In the genomic region with DNA sequence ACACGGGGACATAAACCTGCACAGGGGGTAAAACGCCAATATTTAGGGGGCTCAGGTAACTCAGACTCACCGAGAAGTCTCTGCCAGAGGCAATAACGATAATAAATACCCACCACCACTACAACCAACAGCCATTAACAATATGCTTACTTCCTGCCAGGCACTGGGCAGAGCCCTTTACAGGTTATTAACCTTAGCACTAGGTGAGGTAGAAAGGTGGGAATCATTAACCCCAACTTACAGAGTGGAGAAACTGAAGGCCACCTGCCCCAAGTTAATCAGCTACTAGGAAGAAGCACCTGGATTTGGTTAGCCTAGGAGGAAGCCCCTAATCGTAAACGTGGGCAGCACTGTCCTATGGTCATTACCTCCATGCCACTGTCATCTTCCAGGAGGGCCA, we compare ENCODE assay signal across 18 cellular contexts.
DNase-seq lines count a peak whose midpoint lies in the region; ATAC-seq, FAIRE-seq and TF ChIP-seq lines count a peak whose summit lies in the region.
"Had no signal": no experiment of that assay in that cellular context is flagged by ENCODE, and none has a peak within 500 bp of the region (broad histone marks: within the 10 kb centered on the region; RNA-seq: fewer than 3 reads in every experiment).

No MANE protein-coding gene starts in this region.

- dilution Hi-C loops in IMR-90 (cut with HindIII; ENCODE audit: low sequenced_read_pairs, unreplicated experiment): no loop called here

- H4K8ac ChIP-seq in IMR-90 (ENCODE audit: low read depth in 2 of 2, low read length in 2 of 2): no peak overlapping the region

- no peak overlapping the region for H3K14ac ChIP-seq in IMR-90 (replicated peaks; ENCODE audit: low read depth, low read length)

- H3K9ac ChIP-seq in IMR-90 (ENCODE audit: low read depth, low read length) (no peak overlapping the region), kidney (ENCODE audit: low read length in 2 of 2) (no peak overlapping the region)
- H3K9ac ChIP-seq: BLaER1 had no signal

- FAIRE-seq in kidney (lab: Jason Lieb, UNC): no peak

- no peak overlapping the region for H3K4me3 Mint-ChIP-seq in stimulated activated effector memory CD8-positive, alpha-beta T cell treated with anti-CD3 and anti-CD28 coated beads, Interleukin-12 subunit alpha, Interleukin-12 subunit beta, amount 100 ng/mL, for 72 hours
- H3K4me3 Mint-ChIP-seq: CD14-positive monocyte; CD4-positive, alpha-beta memory T cell; HFFc6 had no signal

- H2AFZ ChIP-seq in IMR-90 (replicated peaks; ENCODE audit: low read length, poor library complexity): no peak overlapping the region

- peak overlapping the region; percentile 74 for H2AK9ac ChIP-seq in IMR-90 (replicated peaks; ENCODE audit: low read depth, low read length, poor library complexity)

- H2BK20ac ChIP-seq in IMR-90 (ENCODE audit: low read depth, low read length): no peak overlapping the region

- intact Hi-C loops in IMR-90 (cut with micrococcal nuclease) (no loop called here), kidney (cut with DNase I) (no loop called here), mucosa of descending colon (cut with DNase I, micrococcal nuclease) (no loop called here)

- no peak overlapping the region for H4K91ac ChIP-seq in IMR-90 (ENCODE audit: insufficient read depth, low read depth, low read length)

- no peaks in the 10 kb centered on the region for H3K27me3 ChIP-seq in IMR-90 (ENCODE audit: control insufficient read depth, insufficient read depth, low read length)
- H3K27me3 ChIP-seq: BLaER1 had no signal

- H3K9me1 ChIP-seq in IMR-90 (ENCODE audit: insufficient read depth, low read length): no peaks in the 10 kb centered on the region

- POLR2A ChIA-PET in IMR-90 (lab: Charles Lee; ENCODE audit: unreplicated experiment): no interaction called here

- H4K5ac ChIP-seq in IMR-90 (ENCODE audit: low read depth, low read length): no peak overlapping the region

- 96% methylated on average over 3 of the region's 6 CpGs; no CpG with 5 or more reads in 1 of the 2 experiments for WGBS in IMR-90 (ENCODE audit: extremely low coverage in 2 of 2, insufficient read length in 1 of 2), 2 experiments

- no peak overlapping the region for H2BK5ac ChIP-seq in IMR-90 (ENCODE audit: low read depth, low read length, poor library complexity, severe bottlenecking)

- no peak for TF ChIP-seq POLR2A in IMR-90 (IDR thresholded peaks at IDR 0.05; ENCODE audit: low read depth, low read length)

- no peak overlapping the region for H3K18ac ChIP-seq in IMR-90 (ENCODE audit: low read depth, low read length)

- H3K4me3 ChIP-seq in IMR-90 (ENCODE audit: insufficient read depth, low read depth, low read length) (no peak overlapping the region), kidney (ENCODE audit: low read length in 2 of 2) (peak overlapping the region in 1 of 2 donors; percentile 5), mucosa of descending colon (no peak overlapping the region)
- H3K4me3 ChIP-seq: BLaER1 had no signal

- H3K36me3 ChIP-seq in IMR-90 (ENCODE audit: control insufficient read depth, insufficient read depth, low read length): peaks cover 71% of the 10 kb centered on the region
- H3K36me3 ChIP-seq in kidney (ENCODE audit: control insufficient read depth in 1 of 2, insufficient read depth in 2 of 2, low read length in 2 of 2): peaks cover 56 to 87% of the 10 kb centered on the region in 2 donors
- peaks cover 4% of the 10 kb centered on the region for H3K36me3 ChIP-seq in mucosa of descending colon (ENCODE audit: low read depth)

- H2BK15ac ChIP-seq in IMR-90 (ENCODE audit: low read depth, low read length): no peak overlapping the region

- H3K27ac Mint-ChIP-seq in stimulated activated effector memory CD8-positive, alpha-beta T cell treated with anti-CD3 and anti-CD28 coated beads, Interleukin-12 subunit alpha, Interleukin-12 subunit beta, amount 100 ng/mL, for 72 hours: peak overlapping the region; percentile 36
- H3K27ac Mint-ChIP-seq: CD14-positive monocyte, HFFc6 had no signal

- no peak for TF ChIP-seq RAD21 in IMR-90 (IDR thresholded peaks at IDR 0.05; ENCODE audit: low read length)

- no peak overlapping the region for H2AK5ac ChIP-seq in IMR-90 (ENCODE audit: low read depth, low read length)

- peaks cover 100% of the 10 kb centered on the region for H3K36me3 Mint-ChIP-seq in stimulated activated effector memory CD8-positive, alpha-beta T cell treated with anti-CD3 and anti-CD28 coated beads, Interleukin-12 subunit alpha, Interleukin-12 subunit beta, amount 100 ng/mL, for 72 hours

- H3K4ac ChIP-seq in IMR-90 (ENCODE audit: low read depth, low read length): no peak overlapping the region

- H3K4me2 ChIP-seq in IMR-90 (ENCODE audit: low read depth, low read length): no peak overlapping the region
- H3K4me2 ChIP-seq: BLaER1 had no signal

- no TSS peak for BruUV-seq in IMR-90 (replicated peaks; lab: Mats Ljungman, UMichigan)

- H3K9me3 Mint-ChIP-seq in stimulated activated effector memory CD8-positive, alpha-beta T cell treated with anti-CD3 and anti-CD28 coated beads, Interleukin-12 subunit alpha, Interleukin-12 subunit beta, amount 100 ng/mL, for 72 hours: no peaks in the 10 kb centered on the region
- H3K9me3 Mint-ChIP-seq: CD14-positive monocyte; CD4-positive, alpha-beta memory T cell; HFFc6 had no signal

- in situ Hi-C loops in IMR-90 (cut with MboI; ENCODE audit: low sequenced_read_pairs): loop anchor here (10.0 kb wide), 1 partner anchor 55 kb away; no protein-coding TSS in a partner anchor

- peaks cover 27 to 40% of the 10 kb centered on the region in 2 experiments for H3K79me1 ChIP-seq in IMR-90 (ENCODE audit: low read depth in 1 of 2, low read length in 2 of 2)

- no peak overlapping the region for H3K56ac ChIP-seq in IMR-90 (ENCODE audit: extremely low read depth, insufficient read depth, low read length)

- CTCF ChIA-PET in IMR-90 (lab: Yijun Ruan, JAX): no interaction called here

- H4K20me1 ChIP-seq in IMR-90 (ENCODE audit: insufficient read depth, low read length): peaks cover 4% of the 10 kb centered on the region; the same call in 1 of the 2 replicates

- TF ChIP-seq CTCF in IMR-90 (conservative IDR thresholded peaks at IDR 0.05; ENCODE audit: low read depth, low read length) (no peak), kidney (IDR thresholded peaks at IDR 0.05; ENCODE audit: borderline replicate concordance, extremely low read depth, insufficient read depth) (no peak), mucosa of descending colon (IDR thresholded peaks at IDR 0.05) (no peak)

- no peak for DNase-seq in IMR-90
- no peak for DNase-seq in kidney
- DNase-seq in mucosa of descending colon: no peak
- no peak for DNase-seq in stimulated activated effector memory CD8-positive, alpha-beta T cell treated with anti-CD3 and anti-CD28 coated beads, Interleukin-12 subunit alpha, Interleukin-12 subunit beta, amount 100 ng/mL, for 72 hours (ENCODE audit: low spot score in 2 of 2)
- no peak for DNase-seq in T-helper 1 cell
- DNase-seq in stimulated activated CD4-positive, alpha-beta T cell treated with anti-CD3 and anti-CD28 coated beads, Interleukin-12 subunit alpha, Interleukin-12 subunit beta, amount 100 ng/mL, for 4 hours: no peak
- DNase-seq: 8988T; Calu3; CD4-positive, alpha-beta memory T cell; DMS79 treated with DMSO at 0.1 percent for 48 hours; GF-D8; GOT3; H7; HFFc6 had no signal

- ATAC-seq in IMR-90 (ENCODE audit: low read depth): no peak
- ATAC-seq in mucosa of descending colon: peak; percentile 89
- ATAC-seq in stimulated activated effector memory CD8-positive, alpha-beta T cell treated with anti-CD3 and anti-CD28 coated beads, Interleukin-12 subunit alpha, Interleukin-12 subunit beta, amount 100 ng/mL, for 72 hours: no peak
- no peak for ATAC-seq in HG03135 (IDR thresholded peaks at IDR 0.05; ENCODE audit: unreplicated experiment)
- ATAC-seq: HCT116 had no signal

- H2BK120ac ChIP-seq in IMR-90 (ENCODE audit: low read depth, low read length): no peak overlapping the region

- H3K4me1 ChIP-seq in IMR-90 (ENCODE audit: control insufficient read depth, insufficient read depth, low read length): 0 out of 2 replicates have a peak, but pooled peaks cover 2% of the 10 kb centered on the region
- peaks cover 0 to 11% of the 10 kb centered on the region in 2 donors for H3K4me1 ChIP-seq in kidney (ENCODE audit: control insufficient read depth in 1 of 2, insufficient read depth in 1 of 2, low read depth in 1 of 2, low read length in 2 of 2)
- H3K4me1 ChIP-seq in mucosa of descending colon (ENCODE audit: low read depth): peaks cover 14% of the 10 kb centered on the region
- H3K4me1 ChIP-seq: BLaER1 had no signal

- H3K27ac ChIP-seq in IMR-90 (ENCODE audit: insufficient read depth, low read length) (no peak overlapping the region), kidney (ENCODE audit: low read depth in 2 of 2, low read length in 2 of 2) (peak overlapping the region; percentile 43 to 51)
- H3K27ac ChIP-seq: BLaER1 had no signal

- no peaks in the 10 kb centered on the region for H3K4me1 Mint-ChIP-seq in stimulated activated effector memory CD8-positive, alpha-beta T cell treated with anti-CD3 and anti-CD28 coated beads, Interleukin-12 subunit alpha, Interleukin-12 subunit beta, amount 100 ng/mL, for 72 hours
- H3K4me1 Mint-ChIP-seq: CD14-positive monocyte; CD4-positive, alpha-beta memory T cell had no signal

- no peaks in the 10 kb centered on the region for H3K9me3 ChIP-seq in IMR-90 (ENCODE audit: control insufficient read depth, insufficient read depth, low read length)
- H3K9me3 ChIP-seq in kidney (ENCODE audit: control insufficient read depth in 1 of 2, low read length in 2 of 2): no peaks in the 10 kb centered on the region
- no peaks in the 10 kb centered on the region for H3K9me3 ChIP-seq in mucosa of descending colon
- H3K9me3 ChIP-seq: BLaER1 had no signal

- H3K23ac ChIP-seq in IMR-90 (ENCODE audit: low read depth, low read length): no peak overlapping the region

TF ChIP-seq in IMR-90, 13 proteins besides CTCF, POLR2A, EP300 and RAD21 (continues in another document):
- TF ChIP-seq FOS (IDR thresholded peaks at IDR 0.05; ENCODE audit: low read depth, low read length) (no peak), CEBPB (IDR thresholded peaks at IDR 0.05; ENCODE audit: low read depth, low read length) (no peak), MAZ (IDR thresholded peaks at IDR 0.05; ENCODE audit: borderline replicate concordance, low read depth, low read length) (no peak), CHD1 (IDR thresholded peaks at IDR 0.05; ENCODE audit: low read depth, low read length) (no peak), SMC3 (IDR thresholded peaks at IDR 0.05; ENCODE audit: low read depth, low read length) (no peak), MXI1 (IDR thresholded peaks at IDR 0.05; ENCODE audit: borderline replicate concordance, low read depth, low read length) (no peak)
- TF ChIP-seq, protein P1, sequence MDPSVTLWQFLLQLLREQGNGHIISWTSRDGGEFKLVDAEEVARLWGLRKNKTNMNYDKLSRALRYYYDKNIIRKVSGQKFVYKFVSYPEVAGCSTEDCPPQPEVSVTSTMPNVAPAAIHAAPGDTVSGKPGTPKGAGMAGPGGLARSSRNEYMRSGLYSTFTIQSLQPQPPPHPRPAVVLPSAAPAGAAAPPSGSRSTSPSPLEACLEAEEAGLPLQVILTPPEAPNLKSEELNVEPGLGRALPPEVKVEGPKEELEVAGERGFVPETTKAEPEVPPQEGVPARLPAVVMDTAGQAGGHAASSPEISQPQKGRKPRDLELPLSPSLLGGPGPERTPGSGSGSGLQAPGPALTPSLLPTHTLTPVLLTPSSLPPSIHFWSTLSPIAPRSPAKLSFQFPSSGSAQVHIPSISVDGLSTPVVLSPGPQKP (IDR thresholded peaks at IDR 0.05; ENCODE audit: borderline replicate concordance, low read depth, low read length): no peak
